ENCODE assay signal across 9 cellular contexts in the genomic region with DNA sequence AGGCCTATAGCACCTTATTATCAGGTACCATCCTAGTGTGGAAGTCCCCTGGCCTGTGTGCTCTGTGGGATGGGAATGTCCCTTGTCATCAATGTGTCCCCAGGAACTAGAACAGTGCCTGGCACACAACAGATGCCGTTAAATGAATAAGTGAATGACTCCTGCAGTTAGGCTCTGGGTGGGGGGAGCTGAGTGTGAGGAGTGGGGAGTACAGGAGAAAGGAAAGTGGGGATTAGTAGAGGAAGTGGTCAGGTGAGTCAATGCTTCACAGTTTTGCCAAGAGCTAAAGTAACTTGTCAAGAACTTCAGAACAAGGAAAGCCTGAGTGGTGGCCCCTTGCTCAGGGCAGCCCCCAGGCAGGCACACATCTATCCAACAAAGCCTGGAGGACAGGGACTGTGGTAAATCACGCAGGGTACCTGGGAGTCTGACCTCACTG. TPM values are rescaled to one million over a fixed set of nuclear protein-coding genes. Genes with fewer than 3 reads are reported as not detected.
DNase-seq lines count a peak whose midpoint lies in the region; ATAC-seq and TF ChIP-seq lines count a peak whose summit lies in the region.
"Had no signal": no experiment of that assay in that cellular context is flagged by ENCODE, and none has a peak within 500 bp of the region (broad histone marks: within the 10 kb centered on the region; RNA-seq: fewer than 3 reads in every experiment).

No MANE protein-coding gene starts in this region.

- no peak for TF ChIP-seq CTCF in NB4 (IDR thresholded peaks at IDR 0.05; ENCODE audit: low read depth, low read length)

- H3K27me3 Mint-ChIP-seq in activated CD8-positive, alpha-beta memory T cell treated with anti-CD3 and anti-CD28 coated beads, Interleukin-2, amount 10 ng/mL, durations not matched to agents 7 days and 5 days = peaks cover 3% of the 10 kb centered on the region
- H3K27me3 Mint-ChIP-seq in activated naive CD8-positive, alpha-beta T cell treated with anti-CD3 and anti-CD28 coated beads, Interleukin-2, amount 50 U/mL, for 24 hours = peaks cover 4% of the 10 kb centered on the region

- no peaks in the 10 kb centered on the region for H3K9me3 Mint-ChIP-seq in activated CD8-positive, alpha-beta memory T cell treated with anti-CD3 and anti-CD28 coated beads, Interleukin-2, amount 10 ng/mL, durations not matched to agents 7 days and 5 days (ENCODE audit: low read depth)
- peaks cover 4% of the 10 kb centered on the region for H3K9me3 Mint-ChIP-seq in activated naive CD8-positive, alpha-beta T cell treated with anti-CD3 and anti-CD28 coated beads, Interleukin-2, amount 50 U/mL, for 24 hours

- no peak overlapping the region for H3K4me3 ChIP-seq in NB4 (ENCODE audit: low read depth, low read length)
- H3K4me3 ChIP-seq: A549 had no signal

- peak; percentile 11 for ATAC-seq in activated CD8-positive, alpha-beta memory T cell treated with anti-CD3 and anti-CD28 coated beads, Interleukin-2, amount 10 ng/mL, durations not matched to agents 7 days and 5 days
- peak; percentile 55 for ATAC-seq in activated naive CD8-positive, alpha-beta T cell treated with anti-CD3 and anti-CD28 coated beads, Interleukin-2, amount 50 U/mL, for 24 hours
- ATAC-seq: A549 had no signal

- H3K36me3 Mint-ChIP-seq in activated CD8-positive, alpha-beta memory T cell treated with anti-CD3 and anti-CD28 coated beads, Interleukin-2, amount 10 ng/mL, durations not matched to agents 7 days and 5 days = peaks cover 35% of the 10 kb centered on the region
- H3K36me3 Mint-ChIP-seq in activated naive CD8-positive, alpha-beta T cell treated with anti-CD3 and anti-CD28 coated beads, Interleukin-2, amount 50 U/mL, for 24 hours (ENCODE audit: low read depth) = peaks cover 41% of the 10 kb centered on the region

- TF ChIP-seq POLR2A in NB4 (IDR thresholded peaks at IDR 0.05; ENCODE audit: extremely low read depth, insufficient read length) = peak; percentile 18

- CTCF ChIA-PET in activated CD8-positive, alpha-beta memory T cell treated with anti-CD3 and anti-CD28 coated beads, Interleukin-2, amount 10 ng/mL, durations not matched to agents 7 days and 5 days (lab: Charles Lee) = interaction anchor here (0.8 to 18.6 kb wide), 45 partner anchors 9 to 820 kb away, joined by 3 to 642 read pairs (median 5); a partner anchor contains a TSS

- DNase-seq in activated CD8-positive, alpha-beta memory T cell treated with anti-CD3 and anti-CD28 coated beads, Interleukin-2, amount 10 ng/mL, durations not matched to agents 7 days and 5 days = peak; percentile 80
- DNase-seq in activated CD8-positive, alpha-beta memory T cell treated with anti-CD3 and anti-CD28 coated beads for 24 hours = no peak
- DNase-seq in NB4 (ENCODE audit: low read depth) (peak; percentile 83), DMS53 treated with DMSO at 0.1 percent for 48 hours (lab: John Stamatoyannopoulos, UW; ENCODE audit: unreplicated experiment) (no peak), NCI-H146 treated with DMSO at 0.1 percent for 48 hours (lab: John Stamatoyannopoulos, UW; ENCODE audit: unreplicated experiment) (no peak), NCI-H2171 (lab: John Stamatoyannopoulos, UW) (no peak)
- DNase-seq in activated naive CD8-positive, alpha-beta T cell treated with anti-CD3 and anti-CD28 coated beads, Interleukin-2, amount 50 U/mL, for 24 hours = peak; percentile 71
- peak; percentile 80 for DNase-seq in stimulated activated CD4-positive, alpha-beta T cell treated with anti-CD3 and anti-CD28 coated beads, Interleukin-4, amount 100 ng/mL, for 24 hours

- H3K27ac Mint-ChIP-seq in activated CD8-positive, alpha-beta memory T cell treated with anti-CD3 and anti-CD28 coated beads, Interleukin-2, amount 10 ng/mL, durations not matched to agents 7 days and 5 days = peak overlapping the region; percentile 94
- peak overlapping the region; percentile 99 for H3K27ac Mint-ChIP-seq in activated naive CD8-positive, alpha-beta T cell treated with anti-CD3 and anti-CD28 coated beads, Interleukin-2, amount 50 U/mL, for 24 hours

- peaks cover 91% of the 10 kb centered on the region for H3K4me1 Mint-ChIP-seq in activated CD8-positive, alpha-beta memory T cell treated with anti-CD3 and anti-CD28 coated beads, Interleukin-2, amount 10 ng/mL, durations not matched to agents 7 days and 5 days
- H3K4me1 Mint-ChIP-seq in activated naive CD8-positive, alpha-beta T cell treated with anti-CD3 and anti-CD28 coated beads, Interleukin-2, amount 50 U/mL, for 24 hours = peaks cover 95% of the 10 kb centered on the region

- H3K4me3 Mint-ChIP-seq in activated CD8-positive, alpha-beta memory T cell treated with anti-CD3 and anti-CD28 coated beads, Interleukin-2, amount 10 ng/mL, durations not matched to agents 7 days and 5 days = peak overlapping the region; percentile 68
- H3K4me3 Mint-ChIP-seq in activated naive CD8-positive, alpha-beta T cell treated with anti-CD3 and anti-CD28 coated beads, Interleukin-2, amount 50 U/mL, for 24 hours = peak overlapping the region; percentile 83

RNA-seq across cellular contexts. Expression of a gene that starts 33.4 kb away (rescaled TPM):
- total RNA-seq in activated CD8-positive, alpha-beta memory T cell treated with anti-CD3 and anti-CD28 coated beads, Interleukin-2, amount 10 ng/mL, durations not matched to agents 7 days and 5 days = 100 to 1,000 TPM; 115 to 185 TPM

RNA-seq across cellular contexts. Expression of a gene that starts 42.5 kb away (rescaled TPM):
- total RNA-seq in activated CD8-positive, alpha-beta memory T cell treated with anti-CD3 and anti-CD28 coated beads, Interleukin-2, amount 10 ng/mL, durations not matched to agents 7 days and 5 days = 10 to 100 TPM; 11.8 to 13.8 TPM

Comparison
In these comparisons a context has a peak if more than half of its experiments do, and no peak if none do; other contexts are left out.
1. DNase-seq: peak in activated CD8-positive, alpha-beta memory T cell treated with anti-CD3 and anti-CD28 coated beads, Interleukin-2, amount 10 ng/mL, durations not matched to agents 7 days and 5 days (single experiment), NB4 (single experiment), activated naive CD8-positive, alpha-beta T cell treated with anti-CD3 and anti-CD28 coated beads, Interleukin-2, amount 50 U/mL, for 24 hours (single experiment) and stimulated activated CD4-positive, alpha-beta T cell treated with anti-CD3 and anti-CD28 coated beads, Interleukin-4, amount 100 ng/mL, for 24 hours (single experiment); none in activated CD8-positive, alpha-beta memory T cell treated with anti-CD3 and anti-CD28 coated beads for 24 hours (single experiment), DMS53 treated with DMSO at 0.1 percent for 48 hours (single experiment), NCI-H146 treated with DMSO at 0.1 percent for 48 hours (single experiment) and NCI-H2171 (single experiment).